In the genomic region with DNA sequence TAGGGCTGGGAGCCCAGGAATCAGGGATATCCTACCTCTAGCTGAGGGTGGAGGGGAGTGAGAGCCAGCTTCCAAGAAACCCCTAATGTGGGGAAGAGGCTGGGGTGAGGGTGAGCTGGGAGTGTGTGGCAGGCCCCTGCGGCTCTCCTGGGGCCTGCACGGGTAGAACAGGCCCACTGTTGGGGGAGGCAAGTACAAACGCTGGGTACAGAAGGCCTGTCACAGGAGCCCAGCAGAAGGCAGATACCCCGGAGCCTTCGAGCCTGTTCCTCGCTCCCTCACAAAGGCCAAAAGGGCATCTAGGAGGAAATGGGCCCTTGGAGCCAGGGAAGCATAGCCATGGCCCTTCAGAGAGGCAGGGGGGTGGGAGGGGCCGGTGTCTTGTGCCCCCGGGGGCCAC, we compare ENCODE assay signal across 1 cellular context.
TF ChIP-seq lines count a peak whose summit lies in the region.

No MANE protein-coding gene starts in this region.

TF ChIP-seq in H1, 55 proteins besides CTCF, POLR2A, EP300 and RAD21:
- TF ChIP-seq, protein P1, sequence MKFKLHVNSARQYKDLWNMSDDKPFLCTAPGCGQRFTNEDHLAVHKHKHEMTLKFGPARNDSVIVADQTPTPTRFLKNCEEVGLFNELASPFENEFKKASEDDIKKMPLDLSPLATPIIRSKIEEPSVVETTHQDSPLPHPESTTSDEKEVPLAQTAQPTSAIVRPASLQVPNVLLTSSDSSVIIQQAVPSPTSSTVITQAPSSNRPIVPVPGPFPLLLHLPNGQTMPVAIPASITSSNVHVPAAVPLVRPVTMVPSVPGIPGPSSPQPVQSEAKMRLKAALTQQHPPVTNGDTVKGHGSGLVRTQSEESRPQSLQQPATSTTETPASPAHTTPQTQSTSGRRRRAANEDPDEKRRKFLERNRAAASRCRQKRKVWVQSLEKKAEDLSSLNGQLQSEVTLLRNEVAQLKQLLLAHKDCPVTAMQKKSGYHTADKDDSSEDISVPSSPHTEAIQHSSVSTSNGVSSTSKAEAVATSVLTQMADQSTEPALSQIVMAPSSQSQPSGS (IDR thresholded peaks at IDR 0.05; ENCODE audit: low read length) = no peak
- TF ChIP-seq BCL11A (IDR thresholded peaks at IDR 0.05; ENCODE audit: low read depth in 2 of 2, low read length in 2 of 2) (no peak), USF2 (IDR thresholded peaks at IDR 0.05; ENCODE audit: low read length) (no peak), CBX8 (IDR thresholded peaks at IDR 0.05; ENCODE audit: borderline replicate concordance, low read depth, low read length) (no peak), JUND (IDR thresholded peaks at IDR 0.05; ENCODE audit: low read length) (no peak)
